Comparison of ENCODE assay signal across 11 cellular contexts in the genomic region with DNA sequence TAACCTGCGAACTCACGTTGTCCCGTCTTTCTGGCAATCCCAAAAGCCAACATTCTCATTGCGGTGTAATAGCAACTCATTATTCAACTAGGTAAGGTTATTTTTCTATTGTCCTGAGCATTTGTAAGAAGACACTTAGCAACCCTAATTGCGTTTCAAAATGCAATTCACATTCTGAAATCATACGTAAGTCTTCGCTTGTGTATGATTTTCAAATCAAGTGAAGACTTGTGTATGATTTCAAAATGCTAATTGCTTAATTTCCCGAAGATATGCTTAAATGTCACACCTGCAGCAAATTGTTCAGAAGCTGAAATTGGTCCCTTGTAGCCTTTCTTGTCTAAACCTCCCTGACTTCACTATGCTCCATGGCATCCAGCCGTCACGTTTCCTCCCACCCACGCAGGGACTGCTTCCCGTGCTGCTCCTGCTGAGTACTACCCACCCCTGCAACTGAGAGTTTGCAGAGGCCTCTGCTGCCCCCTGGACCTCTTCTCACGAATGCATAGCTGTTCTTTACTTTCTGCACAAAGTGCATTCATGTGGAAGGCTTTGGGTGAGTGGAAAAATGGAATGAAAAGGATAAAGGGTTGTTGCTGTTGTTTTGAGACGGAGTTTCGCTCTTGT.
DNase-seq lines count a peak whose midpoint lies in the region; ATAC-seq, FAIRE-seq and TF ChIP-seq lines count a peak whose summit lies in the region.
"Had no signal": no experiment of that assay in that cellular context is flagged by ENCODE, and none has a peak within 500 bp of the region (broad histone marks: within the 10 kb centered on the region; RNA-seq: fewer than 3 reads in every experiment).

No MANE protein-coding gene starts in this region.

- 0 out of 2 replicates have a peak, but pooled peaks have one; percentile 16 for TF ChIP-seq CTCF in AG10803 (conservative IDR thresholded peaks at IDR 0.05; ENCODE audit: low read length)
- TF ChIP-seq CTCF in astrocyte of the spinal cord (IDR thresholded peaks at IDR 0.05; ENCODE audit: low read depth, low read length): peak; percentile 25

- FAIRE-seq in HTR-8/SVneo (lab: Jason Lieb, UNC): peak; percentile 86

- ATAC-seq in GM18517 (IDR thresholded peaks at IDR 0.05; ENCODE audit: unreplicated experiment): no peak

- no peak overlapping the region for H3K4me3 ChIP-seq in AG10803 (ENCODE audit: low read length)
- H3K4me3 ChIP-seq in astrocyte of the spinal cord (ENCODE audit: low read depth, low read length): no peak overlapping the region

- peak; percentile 20 for DNase-seq in AG10803 (ENCODE audit: low read depth)
- DNase-seq in HTR-8/SVneo (ENCODE audit: insufficient read length, low spot score): peak; percentile 43
- peak; percentile 16 for DNase-seq in astrocyte of the spinal cord (ENCODE audit: low read depth, low spot score)
- DNase-seq in kidney tubule cell (ENCODE audit: low spot score): peak; percentile 13
- DNase-seq in middle frontal gyrus (ENCODE audit: extremely low spot score, low spot score): no peak
- DNase-seq in HPDE6-E6E7 (ENCODE audit: extremely low spot score): no peak
- DNase-seq in GM19238 (ENCODE audit: insufficient read length, low spot score): no peak
- DNase-seq: activated CD4-positive, alpha-beta memory T cell treated with anti-CD3 and anti-CD28 coated beads for 36 hours; activated effector memory CD4-positive, alpha-beta T cell treated with Interleukin-2 at 50 U/mL for 16 hours; kidney glomerular epithelial cell had no signal

- in situ Hi-C loops in astrocyte of the spinal cord (cut with HindIII; ENCODE audit: low sequenced_read_pairs): no loop called here

Comparison
In these comparisons a context has a peak if more than half of its experiments do, and no peak if none do; other contexts are left out.
1. DNase-seq: peak in AG10803 (single experiment), HTR-8/SVneo (single experiment), astrocyte of the spinal cord (single experiment) and kidney tubule cell (single experiment); none in middle frontal gyrus (single experiment), HPDE6-E6E7 (single experiment) and GM19238 (single experiment).